8 cellular contexts compared by ENCODE assay signal in the genomic region with DNA sequence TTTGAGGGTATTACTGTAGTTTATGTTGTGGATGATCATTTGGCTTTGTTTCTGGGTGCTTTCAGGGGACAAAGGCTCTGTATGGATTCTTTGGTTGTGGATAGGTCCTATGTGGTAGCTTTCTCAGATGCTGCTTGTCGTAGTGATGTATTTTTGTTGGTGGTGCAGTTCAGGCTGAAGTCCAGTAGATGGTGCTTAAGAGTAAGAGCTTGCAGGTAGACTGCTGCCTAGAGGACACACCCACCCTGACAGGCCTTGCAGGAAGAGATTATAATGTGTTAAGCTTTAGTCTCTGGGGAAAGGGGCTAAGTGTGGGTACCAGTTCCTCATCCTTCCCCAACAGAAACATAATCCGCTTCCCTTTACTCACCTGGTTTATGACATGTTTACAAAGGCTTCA.
DNase-seq lines count a peak whose midpoint lies in the region; ATAC-seq, FAIRE-seq and TF ChIP-seq lines count a peak whose summit lies in the region.

No MANE protein-coding gene starts in this region.

- H2BK20ac ChIP-seq in H1 (ENCODE audit: low read length), result no peak overlapping the region

- H3K27me3 Mint-ChIP-seq in T-cell, result no peaks in the 10 kb centered on the region

- no peaks in the 10 kb centered on the region for H3K4me1 Mint-ChIP-seq in T-cell

- no peaks in the 10 kb centered on the region for H3K79me2 ChIP-seq in H1 (ENCODE audit: control insufficient read depth in 1 of 2, insufficient read depth in 2 of 2, low read length in 2 of 2)

- TF ChIP-seq EP300 in H1 (IDR thresholded peaks at IDR 0.05; ENCODE audit: borderline replicate concordance in 1 of 2, low read depth in 2 of 2, low read length in 2 of 2), result no peak

- H3K9me3 Mint-ChIP-seq in T-cell, result peaks cover 11 to 21% (median 11%) of the 10 kb centered on the region in 3 donors

- H3K4me2 ChIP-seq in H1 (ENCODE audit: insufficient read depth in 1 of 2, low read depth in 2 of 2, low read length in 2 of 2), result no peak overlapping the region

- H3K9me3 ChIP-seq in H1 (ENCODE audit: insufficient read depth in 2 of 2, low read depth in 1 of 2, low read length in 1 of 2), result peaks cover 0 to 6% of the 10 kb centered on the region in 2 experiments; a peak in 1 of 4 replicates

- no peaks in the 10 kb centered on the region for H3K36me3 ChIP-seq in H1 (ENCODE audit: control insufficient read depth in 2 of 4, insufficient read depth in 4 of 4, low read length in 3 of 4)

- H2BK5ac ChIP-seq in H1 (ENCODE audit: low read depth, low read length), result no peak overlapping the region

- H3K23ac ChIP-seq in H1 (ENCODE audit: insufficient read length), result no peak overlapping the region

- H3K27ac ChIP-seq in H1 (ENCODE audit: low read depth, low read length), result no peak overlapping the region

- WGBS in H1 (ENCODE audit: extremely low coverage in 1 of 2, insufficient coverage in 1 of 2, insufficient read length in 1 of 2, insufficient replicate concordance in 2 of 2, low coverage in 1 of 2, low lambda C conversion rate in 2 of 2, missing lambda C conversion rate in 1 of 2), 2 experiments, result 56% methylated on average over 2 of the region's 2 CpGs; no CpG with 5 or more reads in 1 of the 2 experiments

- no peak overlapping the region for H2BK15ac ChIP-seq in H1 (ENCODE audit: low read length)

- H3K79me1 ChIP-seq in H1 (ENCODE audit: low read depth, low read length), result no peaks in the 10 kb centered on the region

- H3K18ac ChIP-seq in H1 (ENCODE audit: extremely low read depth, low read length), result no peak overlapping the region

- CTCF ChIA-PET in H1 (lab: Charles Lee; ENCODE audit: partially characterized antibody), result interaction anchor here (0.5 to 3.2 kb wide), 38 partner anchors 8 to 1845 kb away, joined by 3 to 35 read pairs (median 5); a partner anchor contains a TSS
- CTCF ChIA-PET in T-cell (lab: Charles Lee), result no interaction called here

- H4K20me1 ChIP-seq in H1 (replicated peaks in 1 of 2; ENCODE audit: control insufficient read depth in 1 of 2, insufficient read depth in 2 of 2, low read length in 2 of 2), result no peaks in the 10 kb centered on the region

- TF ChIP-seq POLR2A in H1 (IDR thresholded peaks at IDR 0.05; ENCODE audit: control extremely low read depth in 1 of 2, low read depth in 2 of 2, low read length in 2 of 2), result no peak

- FAIRE-seq in H1 (lab: Jason Lieb, UNC) (peak; percentile 95), urothelium cell line (lab: Jason Lieb, UNC) (no peak)

- no peak overlapping the region for H3K4ac ChIP-seq in H1 (replicated peaks; ENCODE audit: insufficient read length, low read depth, low read length)

- no peak overlapping the region for H3K27ac Mint-ChIP-seq in T-cell

- peaks cover 0 to 3% (median 0%) of the 10 kb centered on the region in 4 experiments; a peak in 3 of 7 replicates for H3K4me1 ChIP-seq in H1 (replicated peaks in 1 of 4; ENCODE audit: control insufficient read depth in 3 of 4, insufficient read depth in 4 of 4, low read length in 3 of 4)

- ATAC-seq in GM19395 (IDR thresholded peaks at IDR 0.05; ENCODE audit: unreplicated experiment) (peak; percentile 84), HG03378 (IDR thresholded peaks at IDR 0.05; ENCODE audit: unreplicated experiment) (peak; percentile 93), T-cell (replicated peaks in 1 of 4) (no peak)

- no peak overlapping the region for H2BK120ac ChIP-seq in H1 (replicated peaks; ENCODE audit: low read depth, low read length)

- no peak overlapping the region for H4K8ac ChIP-seq in H1 (ENCODE audit: extremely low read depth, insufficient read depth, low read length)

- no peak overlapping the region for H3K4me3 Mint-ChIP-seq in T-cell

- no peak overlapping the region for H3K4me3 ChIP-seq in H1 (ENCODE audit: extremely low read depth in 1 of 4, insufficient read depth in 2 of 4, low read depth in 3 of 4, low read length in 4 of 4)

- no peak overlapping the region for H2BK12ac ChIP-seq in H1 (ENCODE audit: low read depth, low read length)

- no peaks in the 10 kb centered on the region for H3K27me3 ChIP-seq in H1 (replicated peaks in 1 of 4; ENCODE audit: control insufficient read depth in 3 of 4, extremely low read depth in 1 of 4, insufficient read depth in 3 of 4, low read length in 3 of 4)

- H3K56ac ChIP-seq in H1 (replicated peaks; ENCODE audit: insufficient read length, low read depth, low read length), result no peak overlapping the region

- peak; percentile 18 to 88 (median 85) for TF ChIP-seq CTCF in H1 (IDR thresholded peaks at IDR 0.05; ENCODE audit: control extremely low read depth in 1 of 3, insufficient read depth in 1 of 3, low read depth in 1 of 3, low read length in 3 of 3)

- peak; percentile 53 for DNase-seq in ELF-1 (ENCODE audit: low read depth, low spot score)
- peak; percentile 93 for DNase-seq in NCI-H82 (lab: John Stamatoyannopoulos, UW)
- DNase-seq in H1 (ENCODE audit: low read depth in 1 of 2, low spot score in 2 of 2), result peak; percentile 15 to 67
- peak; percentile 27 for DNase-seq in urothelium cell line (ENCODE audit: low spot score)
- no peak for DNase-seq in T-cell
- DNase-seq in HuH-7.5 (ENCODE audit: low spot score), result no peak

- H4K91ac ChIP-seq in H1 (replicated peaks; ENCODE audit: insufficient read length, low read length), result no peak overlapping the region

- no peak overlapping the region for H4K5ac ChIP-seq in H1 (ENCODE audit: insufficient read length, low read depth, low read length)

- TF ChIP-seq RAD21 in H1 (IDR thresholded peaks at IDR 0.05 in 1 of 2, conservative IDR thresholded peaks at IDR 0.05 in 1 of 2; ENCODE audit: low read depth in 2 of 2, low read length in 2 of 2), result peak; percentile 84 to 88

- POLR2A ChIA-PET in H1 (lab: Charles Lee; ENCODE audit: partially characterized antibody) (interaction anchor here (1.0 to 1.2 kb wide), 2 partner anchors 9 to 63 kb away, joined by 3 read pairs; a partner anchor contains a TSS), T-cell (lab: Charles Lee) (no interaction called here)

- no peaks in the 10 kb centered on the region for H3K23me2 ChIP-seq in H1 (ENCODE audit: low read depth, low read length)

- no peak overlapping the region for H3K14ac ChIP-seq in H1 (ENCODE audit: insufficient read length)

- H2AFZ ChIP-seq in H1 (ENCODE audit: low read length), result no peak overlapping the region

- no peaks in the 10 kb centered on the region for H3K36me3 Mint-ChIP-seq in T-cell

- no peak overlapping the region for H3K9ac ChIP-seq in H1 (replicated peaks in 1 of 4; ENCODE audit: extremely low read depth in 1 of 4, low read depth in 3 of 4, low read length in 3 of 4)

- H2AK5ac ChIP-seq in H1 (ENCODE audit: low read depth, low read length), result no peak overlapping the region

TF ChIP-seq in H1, 55 proteins besides CTCF, POLR2A, EP300 and RAD21:
- TF ChIP-seq TCF12 (IDR thresholded peaks at IDR 0.05; ENCODE audit: low read depth, low read length) (no peak), POU5F1 (IDR thresholded peaks at IDR 0.05; ENCODE audit: low read depth, low read length) (no peak), SUZ12 (IDR thresholded peaks at IDR 0.05; ENCODE audit: low read length) (no peak)

Comparison
In these comparisons a context has a peak if more than half of its experiments do, and no peak if none do; other contexts are left out.
1. DNase-seq: peak in ELF-1 (single experiment), NCI-H82 (single experiment), H1 (2 of 2) and urothelium cell line (single experiment); none in T-cell (0 of 34) and HuH-7.5 (single experiment).
2. ATAC-seq: peak in GM19395 (single experiment) and HG03378 (single experiment); none in T-cell (0 of 4).